10 cellular contexts compared by ENCODE assay signal in the genomic region with DNA sequence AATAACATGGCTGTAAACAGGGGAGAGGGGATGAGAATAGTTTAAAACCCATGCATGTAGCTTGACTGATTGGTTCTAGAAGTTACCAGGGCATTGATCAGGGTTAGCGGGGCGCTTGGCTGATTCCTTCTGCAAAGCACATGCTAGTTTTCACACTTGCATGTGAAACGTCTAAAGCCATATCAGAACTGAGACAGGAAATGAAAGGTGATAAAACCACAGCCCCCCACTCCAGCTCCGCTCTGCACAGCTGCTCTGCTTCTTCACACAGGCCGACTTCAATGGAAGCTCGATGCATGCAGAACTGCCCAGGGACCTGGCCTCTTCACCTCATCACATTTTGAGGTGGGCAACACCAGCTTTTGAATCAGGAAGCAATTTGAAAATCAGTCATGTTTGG. TPM values are rescaled to one million over a fixed set of nuclear protein-coding genes. Genes with fewer than 3 reads are reported as not detected.
DNase-seq lines count a peak whose midpoint lies in the region; ATAC-seq and TF ChIP-seq lines count a peak whose summit lies in the region.
"Had no signal": no experiment of that assay in that cellular context is flagged by ENCODE, and none has a peak within 500 bp of the region (broad histone marks: within the 10 kb centered on the region; RNA-seq: fewer than 3 reads in every experiment).

No MANE protein-coding gene starts in this region.

- TF ChIP-seq CTCF in GM13976 (IDR thresholded peaks at IDR 0.05; ENCODE audit: borderline replicate concordance, control extremely low read depth, extremely low read depth, insufficient read depth, missing control alignments) (no peak), adrenal gland (IDR thresholded peaks at IDR 0.05) (no peak), mesothelial cell of epicardium (IDR thresholded peaks at IDR 0.05; ENCODE audit: unreplicated experiment) (no peak)

- peak; percentile 87 for ATAC-seq in GM19452 (IDR thresholded peaks at IDR 0.05; ENCODE audit: unreplicated experiment)
- ATAC-seq in HG03097 (IDR thresholded peaks at IDR 0.05; ENCODE audit: low FRiP score, unreplicated experiment), result peak; percentile 80
- ATAC-seq in central memory CD8-positive, alpha-beta T cell (replicated peaks; ENCODE audit: extremely low read depth, poor library complexity, severe bottlenecking), result peak; percentile 88
- ATAC-seq in left cardiac atrium, result no peak

- WGBS in adrenal gland, 4 donors, result 67 to 76% (median 73%) methylated on average over 3 to 6 of the region's 6 CpGs

- in situ Hi-C loops in GM13976 (cut with MboI; ENCODE audit: low sequenced_read_pairs, unreplicated experiment), result no loop called here

- H3K27me3 ChIP-seq in adrenal gland, result peaks cover 6% of the 10 kb centered on the region
- H3K27me3 ChIP-seq: testis had no signal

- DNase-seq in GM13976 (ENCODE audit: low spot score) (peak; percentile 43), left cardiac atrium (no peak), iPS-NIHi7 (ENCODE audit: extremely low spot score) (no peak), adrenal gland (no peak), mesothelial cell of epicardium (ENCODE audit: low spot score in 2 of 2, unreplicated experiment in 2 of 2) (no peak)
- peak in 1 of 2 donors; percentile 39 for DNase-seq in central memory CD8-positive, alpha-beta T cell (ENCODE audit: low spot score in 2 of 2)
- DNase-seq: testis had no signal

- intact Hi-C loops in left cardiac atrium (cut with DNase I) (no loop called here), adrenal gland (cut with DNase I) (loop anchor here in 1 of 2 donors (10.0 kb wide), 1 partner anchor 307 kb away; no protein-coding TSS in a partner anchor)

- H3K4me1 ChIP-seq in adrenal gland (replicated peaks in 1 of 2), result no peaks in the 10 kb centered on the region
- H3K4me1 ChIP-seq: testis had no signal

- peaks cover 63% of the 10 kb centered on the region for H3K4me1 Mint-ChIP-seq in central memory CD8-positive, alpha-beta T cell
- H3K4me1 Mint-ChIP-seq in mesothelial cell of epicardium, result peaks cover 11% of the 10 kb centered on the region

- no peaks in the 10 kb centered on the region for H3K9me3 Mint-ChIP-seq in central memory CD8-positive, alpha-beta T cell
- peaks cover 11% of the 10 kb centered on the region for H3K9me3 Mint-ChIP-seq in mesothelial cell of epicardium
- H3K9me3 Mint-ChIP-seq: activated T-helper 2 cell treated with anti-CD3 and anti-CD28 coated beads, Interferon-gamma antibody, Interleukin-2, Interleukin-4, amounts not matched to agents 10 μg/mL and 5 μg/mL and 100 μg/mL, durations not matched to agents 14 hours and 24 hours and 36 hours had no signal

- H3K36me3 ChIP-seq in adrenal gland (replicated peaks in 1 of 2), result no peaks in the 10 kb centered on the region

- peak overlapping the region; percentile 77 for H3K27ac Mint-ChIP-seq in central memory CD8-positive, alpha-beta T cell (ENCODE audit: low read depth)
- H3K27ac Mint-ChIP-seq in mesothelial cell of epicardium, result no peak overlapping the region
- H3K27ac Mint-ChIP-seq: activated T-helper 2 cell treated with anti-CD3 and anti-CD28 coated beads, Interferon-gamma antibody, Interleukin-2, Interleukin-4, amounts not matched to agents 10 μg/mL and 5 μg/mL and 100 μg/mL, durations not matched to agents 14 hours and 24 hours and 36 hours had no signal

- no peak overlapping the region for H3K27ac ChIP-seq in adrenal gland
- H3K27ac ChIP-seq: testis had no signal

- H3K4me3 ChIP-seq in adrenal gland, result no peak overlapping the region
- H3K4me3 ChIP-seq: testis had no signal

- H3K9me3 ChIP-seq in adrenal gland (replicated peaks in 1 of 3), result no peaks in the 10 kb centered on the region
- H3K9me3 ChIP-seq: testis had no signal

- H3K36me3 Mint-ChIP-seq in central memory CD8-positive, alpha-beta T cell (ENCODE audit: insufficient read depth), result peaks cover 6% of the 10 kb centered on the region
- H3K36me3 Mint-ChIP-seq in mesothelial cell of epicardium, result no peaks in the 10 kb centered on the region

- H3K27me3 Mint-ChIP-seq in central memory CD8-positive, alpha-beta T cell, result no peaks in the 10 kb centered on the region
- H3K27me3 Mint-ChIP-seq in mesothelial cell of epicardium (ENCODE audit: low read depth), result no peaks in the 10 kb centered on the region

- no peak for TF ChIP-seq POLR2A in adrenal gland (IDR thresholded peaks at IDR 0.05)

- H3K4me3 Mint-ChIP-seq in central memory CD8-positive, alpha-beta T cell, result peak overlapping the region; percentile 59
- no peak overlapping the region for H3K4me3 Mint-ChIP-seq in mesothelial cell of epicardium

RNA-seq across cellular contexts. Expression of a gene that starts 31.4 kb away (rescaled TPM):
- total RNA-seq in left cardiac atrium, result not detected
- under 1 TPM in 1 of 8 donors, not detected in 7; 0.13 TPM for total RNA-seq in adrenal gland
- polyA plus RNA-seq in adrenal gland, result under 1 TPM in 2 of 3 donors, not detected in 1; 0.03 to 0.05 TPM
- total RNA-seq in mesothelial cell of epicardium, result 0.07 TPM in 1 of 3 replicates, not detected in the others

Comparison
In these comparisons a context has a peak if more than half of its experiments do, and no peak if none do; other contexts are left out.
1. ATAC-seq: peak in GM19452 (single experiment), HG03097 (single experiment) and central memory CD8-positive, alpha-beta T cell (single experiment); none in left cardiac atrium (0 of 2).